In genomic region chr1:12275370-12275769, GRCh38 we compare ENCODE assay signal across 8 cellular contexts. TPM values are rescaled to one million over a fixed set of nuclear protein-coding genes. Genes with fewer than 3 reads are reported as not detected.
DNase-seq lines count a peak whose midpoint lies in the region; ATAC-seq and TF ChIP-seq lines count a peak whose summit lies in the region.

No MANE protein-coding gene starts in this region.

- no peak overlapping the region for H3K4me3 Mint-ChIP-seq in endodermal cell

- TF ChIP-seq CTCF in BE2C (IDR thresholded peaks at IDR 0.05; ENCODE audit: low read depth, low read length): peak; percentile 64
- TF ChIP-seq CTCF in endodermal cell (conservative IDR thresholded peaks at IDR 0.05): peak; percentile 87
- TF ChIP-seq CTCF in osteoblast (IDR thresholded peaks at IDR 0.05; ENCODE audit: extremely low read depth, low read depth, low read length): peak; percentile 85

- peaks cover 1% of the 10 kb centered on the region for H3K4me1 Mint-ChIP-seq in endodermal cell

- H3K27me3 ChIP-seq in BE2C (no peaks in the 10 kb centered on the region), endodermal cell (ENCODE audit: control insufficient read depth, insufficient read depth, low read length, poor library complexity, severe bottlenecking) (no peaks in the 10 kb centered on the region), osteoblast (ENCODE audit: insufficient read depth, low read length) (no peaks in the 10 kb centered on the region)

- no peak overlapping the region for H3K4me2 ChIP-seq in osteoblast (ENCODE audit: insufficient read depth, low read length)

- WGBS in endodermal cell (ENCODE audit: insufficient coverage in 1 of 2, insufficient read length in 1 of 2), 2 experiments: 69 to 88% methylated on average over 2 to 3 of the region's 4 CpGs

- H3K36me3 Mint-ChIP-seq in endodermal cell (ENCODE audit: low read depth): peaks cover 65% of the 10 kb centered on the region

- H4K20me1 ChIP-seq in osteoblast (ENCODE audit: insufficient read depth, low read length): no peaks in the 10 kb centered on the region

- H3K4me1 ChIP-seq in BE2C (no peaks in the 10 kb centered on the region), endodermal cell (ENCODE audit: control insufficient read depth, insufficient read depth, low read length) (no peaks in the 10 kb centered on the region), osteoblast (ENCODE audit: insufficient read depth, low read length) (no peaks in the 10 kb centered on the region)

- no peak overlapping the region for H3K27ac Mint-ChIP-seq in endodermal cell

- no peak overlapping the region for H3K27ac ChIP-seq in endodermal cell (ENCODE audit: low read depth, low read length)
- no peak overlapping the region for H3K27ac ChIP-seq in osteoblast (ENCODE audit: low read depth, low read length)

- H3K36me3 ChIP-seq in BE2C (no peaks in the 10 kb centered on the region), endodermal cell (ENCODE audit: control insufficient read depth, insufficient read depth, low read length) (peaks cover 71% of the 10 kb centered on the region), osteoblast (ENCODE audit: insufficient read depth, low read length) (peaks cover 57% of the 10 kb centered on the region)

- ATAC-seq in GM21786 (IDR thresholded peaks at IDR 0.05; ENCODE audit: unreplicated experiment): no peak

- DNase-seq in BE2C (peak; percentile 30), HT-29 (ENCODE audit: low spot score) (peak; percentile 35), endodermal cell (peak; percentile 82), osteoblast (ENCODE audit: insufficient read length, low spot score, missing footprints) (peak; percentile 62), NCI-H1436 treated with DMSO at 0.1 percent for 48 hours (lab: John Stamatoyannopoulos, UW) (no peak), middle frontal gyrus (ENCODE audit: extremely low spot score, low spot score) (no peak)
- DNase-seq in activated CD4-positive, alpha-beta T cell treated with anti-CD3 and anti-CD28 coated beads for 4 hours: peak; percentile 4 to 31

- H2AFZ ChIP-seq in osteoblast (ENCODE audit: low read length): no peak overlapping the region

- H3K9me3 Mint-ChIP-seq in endodermal cell: no peaks in the 10 kb centered on the region

- H3K79me2 ChIP-seq in osteoblast (ENCODE audit: insufficient read depth, low read length): no peaks in the 10 kb centered on the region

- H3K9ac ChIP-seq in endodermal cell (ENCODE audit: extremely low read depth, low read length, poor library complexity, severe bottlenecking): no peak overlapping the region

- no peaks in the 10 kb centered on the region for H3K9me3 ChIP-seq in BE2C
- H3K9me3 ChIP-seq in endodermal cell (ENCODE audit: control insufficient read depth, low read length): no peaks in the 10 kb centered on the region
- H3K9me3 ChIP-seq in osteoblast (ENCODE audit: low read depth, low read length): no peaks in the 10 kb centered on the region

- H3K4me3 ChIP-seq in BE2C (ENCODE audit: low read depth, low read length) (no peak overlapping the region), endodermal cell (ENCODE audit: low read length) (no peak overlapping the region), osteoblast (ENCODE audit: insufficient read depth, low read length) (no peak overlapping the region)

- no peaks in the 10 kb centered on the region for H3K27me3 Mint-ChIP-seq in endodermal cell (ENCODE audit: insufficient read depth)

RNA-seq across cellular contexts. Expression of gene VPS13D, which starts 45.5 kb away (rescaled TPM):
- polyA plus RNA-seq in BE2C (2012; ENCODE audit: insufficient read depth, insufficient read length, low read depth): 13.4 TPM
- 9.6 and 9.9 TPM in 2 replicates for total RNA-seq in HT-29 (2014; rRNA removed; shearing (Covaris generic))
- 10 to 100 TPM; 32.5 to 36.7 TPM for total RNA-seq in endodermal cell
- 9.6 TPM for polyA plus RNA-seq in endodermal cell (2013, experiment 1 of 2)
- 9.8 TPM for polyA plus RNA-seq in endodermal cell (2013, experiment 2 of 2)
- total RNA-seq in osteoblast: 46.0 and 48.5 TPM in 2 replicates

Comparison
In these comparisons a context has a peak if more than half of its experiments do, and no peak if none do; other contexts are left out.
1. DNase-seq: peak in BE2C (single experiment), HT-29 (single experiment), activated CD4-positive, alpha-beta T cell treated with anti-CD3 and anti-CD28 coated beads for 4 hours (2 of 2), endodermal cell (single experiment) and osteoblast (single experiment); none in NCI-H1436 treated with DMSO at 0.1 percent for 48 hours (single experiment) and middle frontal gyrus (single experiment).
2. Peak in every context shown above with its lines, with median percentiles within 50 percentile points of each other: CTCF ChIP-seq.